ENCODE assay signal across 9 cellular contexts in the genomic region with DNA sequence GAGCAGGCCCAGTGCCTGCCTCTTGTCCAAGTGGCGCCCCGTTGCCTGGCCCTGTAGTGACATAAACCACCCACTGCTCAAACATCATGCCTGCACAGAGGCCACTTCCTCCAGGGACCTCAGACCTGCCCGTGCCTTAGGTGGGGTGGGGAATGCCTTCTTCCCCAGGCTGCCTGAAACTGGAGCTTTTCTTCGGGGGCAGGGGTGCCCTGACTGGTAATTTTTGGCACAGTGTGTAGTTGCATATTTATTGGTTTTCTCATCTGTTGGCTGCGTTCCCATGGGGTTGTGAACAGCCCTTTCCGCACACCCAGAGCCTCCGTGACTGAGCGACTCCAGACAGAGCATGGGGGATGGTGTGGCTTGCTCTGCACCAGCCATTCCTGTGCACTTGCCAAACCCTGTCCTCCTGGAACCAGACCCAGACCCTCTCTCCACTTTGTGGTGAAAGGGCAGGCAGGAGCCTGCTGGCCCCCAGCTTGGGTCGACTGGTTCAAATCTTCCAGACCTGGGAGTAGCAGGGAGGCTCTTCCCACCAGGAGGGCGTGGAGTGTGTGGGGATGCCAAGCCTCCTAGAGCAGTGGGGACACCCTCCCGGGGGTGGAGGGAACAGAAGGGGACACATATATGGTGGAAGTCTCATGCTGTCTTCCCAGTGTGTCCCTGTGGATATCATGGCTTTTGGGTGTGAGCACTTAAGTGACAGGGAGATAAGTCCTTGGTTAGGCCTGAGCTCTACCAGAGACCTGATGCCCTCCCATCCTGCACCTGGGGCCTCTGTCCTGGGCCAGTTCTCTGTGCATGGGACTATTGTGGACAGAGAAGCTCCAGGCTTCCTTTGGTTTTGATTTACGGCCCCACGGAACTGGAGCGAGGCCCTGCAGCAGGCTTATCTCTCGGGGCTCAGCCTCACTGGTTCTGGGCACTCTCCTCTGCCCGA. TPM values are rescaled to one million over a fixed set of nuclear protein-coding genes. Genes with fewer than 3 reads are reported as not detected.
DNase-seq lines count a peak whose midpoint lies in the region; ATAC-seq and TF ChIP-seq lines count a peak whose summit lies in the region.
"Had no signal": no experiment of that assay in that cellular context is flagged by ENCODE, and none has a peak within 500 bp of the region (broad histone marks: within the 10 kb centered on the region; RNA-seq: fewer than 3 reads in every experiment).

No MANE protein-coding gene starts in this region.

- peaks cover 2% of the 10 kb centered on the region for H3K27me3 Mint-ChIP-seq in T-helper 2 cell treated with Interferon-gamma antibody and Interleukin-4, amounts not matched to agents 5 μg/mL and 100 μg/mL, for 36 hours (ENCODE audit: low read depth)

- H3K9me3 Mint-ChIP-seq in T-helper 2 cell treated with Interferon-gamma antibody and Interleukin-4, amounts not matched to agents 5 μg/mL and 100 μg/mL, for 36 hours: no peaks in the 10 kb centered on the region

- no peak overlapping the region for H3K4me3 Mint-ChIP-seq in T-helper 2 cell treated with Interferon-gamma antibody and Interleukin-4, amounts not matched to agents 5 μg/mL and 100 μg/mL, for 36 hours
- H3K4me3 Mint-ChIP-seq: activated CD8-positive, alpha-beta T cell treated with anti-CD3 and anti-CD28 coated beads, Interleukin-2, amount 10 ng/mL, durations not matched to agents 7 days and 5 days had no signal

- ATAC-seq in psoas muscle: peak; percentile 21 to 38 (median 30)
- no peak for ATAC-seq in GM19467 (IDR thresholded peaks at IDR 0.05; ENCODE audit: unreplicated experiment)
- no peak for ATAC-seq in HG02798 (IDR thresholded peaks at IDR 0.05; ENCODE audit: poor library complexity, unreplicated experiment)
- ATAC-seq: activated CD8-positive, alpha-beta T cell treated with anti-CD3 and anti-CD28 coated beads, Interleukin-2, amount 10 ng/mL, durations not matched to agents 7 days and 5 days had no signal

- peaks cover 43% of the 10 kb centered on the region for H3K4me1 ChIP-seq in psoas muscle

- TF ChIP-seq CTCF in fibroblast of mammary gland (conservative IDR thresholded peaks at IDR 0.05; ENCODE audit: control insufficient read depth, insufficient read depth, low read depth, low read length) (no peak), psoas muscle (IDR thresholded peaks at IDR 0.05) (no peak)

- no peaks in the 10 kb centered on the region for H3K27me3 ChIP-seq in psoas muscle (ENCODE audit: insufficient read depth in 3 of 3, low read length in 2 of 3)

- no peaks in the 10 kb centered on the region for H3K9me3 ChIP-seq in psoas muscle

- H3K36me3 ChIP-seq in psoas muscle (ENCODE audit: insufficient read depth in 1 of 2, low read depth in 1 of 2): no peaks in the 10 kb centered on the region

- no peak overlapping the region for H3K27ac Mint-ChIP-seq in T-helper 2 cell treated with Interferon-gamma antibody and Interleukin-4, amounts not matched to agents 5 μg/mL and 100 μg/mL, for 36 hours
- H3K27ac Mint-ChIP-seq: activated CD8-positive, alpha-beta T cell treated with anti-CD3 and anti-CD28 coated beads, Interleukin-2, amount 10 ng/mL, durations not matched to agents 7 days and 5 days had no signal

- peak overlapping the region; percentile 30 for H3K27ac ChIP-seq in psoas muscle

- DNase-seq in DMS79 (lab: John Stamatoyannopoulos, UW): peak; percentile 66
- DNase-seq in NCI-H446 (lab: John Stamatoyannopoulos, UW): peak; percentile 18 to 66
- peak; percentile 50 for DNase-seq in fibroblast of mammary gland (ENCODE audit: low read depth)
- DNase-seq in psoas muscle: peak in 1 of 2 donors; percentile 54
- DNase-seq in NAMALWA (ENCODE audit: low spot score): no peak
- no peak for DNase-seq in T-helper 2 cell treated with Interferon-gamma antibody and Interleukin-4, amounts not matched to agents 5 μg/mL and 100 μg/mL, for 36 hours (ENCODE audit: low spot score)
- DNase-seq: activated CD8-positive, alpha-beta T cell treated with anti-CD3 and anti-CD28 coated beads, Interleukin-2, amount 10 ng/mL, durations not matched to agents 7 days and 5 days had no signal

- WGBS in psoas muscle, 3 donors: 34 to 60% (median 38%) methylated on average over 16 of the region's 16 CpGs

- intact Hi-C loops in psoas muscle (cut with DNase I): no loop called here

- no peaks in the 10 kb centered on the region for H3K36me3 Mint-ChIP-seq in T-helper 2 cell treated with Interferon-gamma antibody and Interleukin-4, amounts not matched to agents 5 μg/mL and 100 μg/mL, for 36 hours (ENCODE audit: low read depth)

- H3K4me1 Mint-ChIP-seq in T-helper 2 cell treated with Interferon-gamma antibody and Interleukin-4, amounts not matched to agents 5 μg/mL and 100 μg/mL, for 36 hours (ENCODE audit: low read depth): peaks cover 3% of the 10 kb centered on the region

- H3K4me3 ChIP-seq in fibroblast of mammary gland (ENCODE audit: control insufficient read depth, low read depth, low read length): no peak overlapping the region
- H3K4me3 ChIP-seq in psoas muscle: no peak overlapping the region

RNA-seq across cellular contexts. Expression of a gene that starts 39.6 kb away (rescaled TPM):
- 10 to 100 TPM; 35.5 to 58.8 (median 43.0) TPM for total RNA-seq in psoas muscle
- polyA plus RNA-seq in psoas muscle: 10 to 100 TPM in 2 of 3 donors, 1 to 10 TPM in 1; 8.1 to 22.5 (median 11.9) TPM
- total RNA-seq: activated CD8-positive, alpha-beta T cell treated with anti-CD3 and anti-CD28 coated beads, Interleukin-2, amount 10 ng/mL, durations not matched to agents 7 days and 5 days had no signal

Comparison
In these comparisons a context has a peak if more than half of its experiments do, and no peak if none do; other contexts are left out.
1. DNase-seq: peak in DMS79 (single experiment), NCI-H446 (2 of 2) and fibroblast of mammary gland (single experiment); none in NAMALWA (single experiment) and T-helper 2 cell treated with Interferon-gamma antibody and Interleukin-4, amounts not matched to agents 5 μg/mL and 100 μg/mL, for 36 hours (single experiment).
2. ATAC-seq: peak in psoas muscle (4 of 4); none in GM19467 (single experiment) and HG02798 (single experiment).